ENCODE assay signal across 12 cellular contexts in genomic region chr14:96895658-96896271, GRCh38.
DNase-seq lines count a peak whose midpoint lies in the region; ATAC-seq, FAIRE-seq and TF ChIP-seq lines count a peak whose summit lies in the region.
"Had no signal": no experiment of that assay in that cellular context is flagged by ENCODE, and none has a peak within 500 bp of the region (broad histone marks: within the 10 kb centered on the region; RNA-seq: fewer than 3 reads in every experiment).

No MANE protein-coding gene starts in this region.

- TF ChIP-seq CTCF in Peyer's patch (IDR thresholded peaks at IDR 0.05): no peak

- no peak overlapping the region for H3K27ac ChIP-seq in Peyer's patch
- H3K27ac ChIP-seq: thoracic aorta had no signal

- TF ChIP-seq POLR2A in GM12892 (IDR thresholded peaks at IDR 0.05; ENCODE audit: low read depth, low read length) (no peak), Peyer's patch (IDR thresholded peaks at IDR 0.05) (no peak)

- H3K27me3 ChIP-seq in Peyer's patch: no peaks in the 10 kb centered on the region

- H3K4me1 ChIP-seq in Peyer's patch: no peaks in the 10 kb centered on the region

- ATAC-seq in GM19452 (IDR thresholded peaks at IDR 0.05; ENCODE audit: unreplicated experiment) (peak; percentile 82), HG02759 (IDR thresholded peaks at IDR 0.05; ENCODE audit: unreplicated experiment) (peak; percentile 90), HG03439 (IDR thresholded peaks at IDR 0.05; ENCODE audit: unreplicated experiment) (peak; percentile 89), Right ventricle myocardium superior (ENCODE audit: poor library complexity) (no peak)
- ATAC-seq: activated CD8-positive, alpha-beta T cell treated with anti-CD3 and anti-CD28 coated beads for 36 hours; Panc1 had no signal

- DNase-seq in GM12892 (ENCODE audit: insufficient read length) (no peak), Peyer's patch (no peak), Right ventricle myocardium superior (no peak), NOMO-1 treated with DMSO at 0.1 percent for 48 hours (lab: John Stamatoyannopoulos, UW; ENCODE audit: unreplicated experiment) (no peak)
- no peak for DNase-seq in activated naive CD4-positive, alpha-beta T cell treated with Interleukin-2 at 50 U/mL for 16 hours
- DNase-seq: activated CD8-positive, alpha-beta T cell treated with anti-CD3 and anti-CD28 coated beads for 36 hours had no signal

- FAIRE-seq in GM12892 (lab: Jason Lieb, UNC): peak; percentile 61
- FAIRE-seq: colon had no signal

- intact Hi-C loops in Right ventricle myocardium superior (cut with DNase I): no loop called here

- H3K9me3 ChIP-seq in Peyer's patch: no peaks in the 10 kb centered on the region
- H3K9me3 ChIP-seq: thoracic aorta had no signal

- no peak overlapping the region for H3K4me3 ChIP-seq in Peyer's patch
- H3K4me3 ChIP-seq: thoracic aorta had no signal

- H3K36me3 ChIP-seq in Peyer's patch: no peaks in the 10 kb centered on the region
- H3K36me3 ChIP-seq: thoracic aorta had no signal
